ENCODE assay signal across 37 cellular contexts in the genomic region with DNA sequence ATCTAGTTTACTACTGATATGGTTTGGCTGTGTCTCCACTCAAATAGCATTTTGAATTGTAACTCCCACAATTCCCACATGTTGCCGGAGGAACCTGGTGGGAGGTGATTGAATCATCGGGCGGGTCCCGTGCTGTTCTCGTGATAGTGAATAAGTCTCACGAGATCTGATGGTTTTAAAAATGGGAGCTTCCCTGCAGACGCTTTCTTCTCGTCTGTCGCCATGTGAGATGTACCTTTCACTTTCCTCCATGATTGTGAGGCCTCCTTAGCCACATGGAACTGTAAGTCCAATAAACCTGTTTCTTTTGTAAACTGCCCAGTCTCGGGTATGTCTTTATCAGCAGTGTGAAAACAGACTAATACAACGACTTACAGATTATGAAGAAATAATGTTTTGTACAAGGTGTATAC. TPM values are rescaled to one million over a fixed set of nuclear protein-coding genes. Genes with fewer than 3 reads are reported as not detected.
A peak's percentile ranks its signal among the peaks of the same experiment; 100 is the strongest.
DNase-seq lines count a peak whose midpoint lies in the region; ATAC-seq and TF ChIP-seq lines count a peak whose summit lies in the region.
"Had no signal": no experiment of that assay in that cellular context is flagged by ENCODE, and none has a peak within 500 bp of the region (broad histone marks: within the 10 kb centered on the region; RNA-seq: fewer than 3 reads in every experiment).

No MANE protein-coding gene starts in this region.

- no peak for TF ChIP-seq CTCF in esophagus muscularis mucosa (IDR thresholded peaks at IDR 0.05)

- no peaks in the 10 kb centered on the region for H3K4me1 ChIP-seq in esophagus muscularis mucosa
- H3K4me1 ChIP-seq: colonic mucosa, foreskin keratinocyte, heart right ventricle, sigmoid colon, stomach, thyroid gland had no signal

- no peaks in the 10 kb centered on the region for H3K27me3 ChIP-seq in esophagus muscularis mucosa
- H3K27me3 ChIP-seq: colonic mucosa, heart right ventricle, neutrophil, sigmoid colon, stomach, thyroid gland had no signal

- H3K27ac ChIP-seq in esophagus muscularis mucosa (replicated peaks in 1 of 4), result no peak overlapping the region
- H3K27ac ChIP-seq: colonic mucosa, foreskin keratinocyte, heart right ventricle, neutrophil, sigmoid colon, SK-N-MC, stomach, thyroid gland had no signal

- in situ Hi-C loops in SK-MEL-5 (cut with HindIII; ENCODE audit: low pct_unique_long_range_greater_than_20kb, low sequenced_read_pairs), result no loop called here

- no peak overlapping the region for H3K4me3 ChIP-seq in esophagus muscularis mucosa
- H3K4me3 ChIP-seq: colonic mucosa, sigmoid colon, SK-N-MC, stomach, thyroid gland had no signal

- intact Hi-C loops in esophagus muscularis mucosa (cut with DNase I), result no loop called here

- H3K9me3 ChIP-seq in esophagus muscularis mucosa, result no peaks in the 10 kb centered on the region
- H3K9me3 ChIP-seq: colonic mucosa, neutrophil, sigmoid colon, stomach, thyroid gland had no signal

- no peak for ATAC-seq in GM19463 (IDR thresholded peaks at IDR 0.05; ENCODE audit: unreplicated experiment)
- ATAC-seq: activated CD4-positive, CD25-positive, alpha-beta regulatory T cell treated with anti-CD3 and anti-CD28 coated beads, Interleukin-2, amount 50 U/mL, for 24 hours; activated naive CD8-positive, alpha-beta T cell treated with anti-CD3 and anti-CD28 coated beads, Interleukin-2, amount 50 U/mL, for 24 hours; activated T-cell treated with anti-CD3 and anti-CD28 coated beads, Interleukin-2, amount 50 U/mL, for 72 hours; effector memory CD8-positive, alpha-beta T cell; foreskin keratinocyte; heart right ventricle had no signal

- TF ChIP-seq POLR2A in esophagus muscularis mucosa (IDR thresholded peaks at IDR 0.05; ENCODE audit: low read depth), result no peak

- 86% methylated on average over 11 of the region's 11 CpGs for WGBS in esophagus muscularis mucosa

- peak; percentile 18 for DNase-seq in DMS79 treated with DMSO at 0.1 percent for 48 hours (lab: John Stamatoyannopoulos, UW)
- DNase-seq in NCI-H2227 (lab: John Stamatoyannopoulos, UW; ENCODE audit: unreplicated experiment), result peak; percentile 86
- peak; percentile 74 for DNase-seq in SK-MEL-5 (ENCODE audit: low read depth, low spot score)
- DNase-seq in inferior parietal cortex (ENCODE audit: extremely low spot score), result peak; percentile 49
- no peak for DNase-seq in GM19240 (ENCODE audit: insufficient read length, low spot score)
- no peak for DNase-seq in esophagus muscularis mucosa (ENCODE audit: extremely low spot score)
- DNase-seq: activated CD4-positive, alpha-beta T cell treated with anti-CD3 and anti-CD28 coated beads, Interleukin-2, amount 50 U/mL, for 48 hours; activated naive CD8-positive, alpha-beta T cell treated with anti-CD3 and anti-CD28 coated beads, Interleukin-2, amount 50 U/mL, for 24 hours; activated T-cell treated with anti-CD3 and anti-CD28 coated beads, Interleukin-2, amount 50 U/mL, for 72 hours; colonic mucosa; DMS153; effector memory CD8-positive, alpha-beta T cell; foreskin keratinocyte; heart right ventricle; midbrain; naive B cell; NCI-H1092; NCI-H1930; NCI-H226; NCI-H774; sigmoid colon; stimulated activated CD4-positive, alpha-beta T cell treated with anti-CD3 and anti-CD28 coated beads, Interleukin-12 subunit alpha, Interleukin-12 subunit beta, amount 100 ng/mL, for 4 hours; stimulated activated CD4-positive, alpha-beta T cell treated with anti-CD3 and anti-CD28 coated beads, Interleukin-2, amount 100 ng/mL, for 48 hours; stomach; thyroid gland had no signal

- no peaks in the 10 kb centered on the region for H3K36me3 ChIP-seq in esophagus muscularis mucosa
- H3K36me3 ChIP-seq: colonic mucosa, heart right ventricle, neutrophil, sigmoid colon, stomach, thyroid gland had no signal

- TF ChIP-seq EP300 in esophagus muscularis mucosa (IDR thresholded peaks at IDR 0.05), result no peak

RNA-seq across cellular contexts. Expression of a gene that starts 35.6 kb away (rescaled TPM):
- not detected in 2 replicates for total RNA-seq in SK-MEL-5 (2014; rRNA removed; shearing (Covaris generic))
- polyA plus RNA-seq in SK-MEL-5 (2015; cell fraction: cytosol; rRNA removed), result not detected in 2 replicates
- not detected in 2 replicates for polyA plus RNA-seq in SK-MEL-5 (2015; cell fraction: nucleus; rRNA removed)
- not detected for total RNA-seq in esophagus muscularis mucosa
- total RNA-seq: activated T-cell treated with anti-CD3 and anti-CD28 coated beads, Interleukin-2, amount 50 U/mL, for 72 hours; astrocyte; cardiac septum; colonic mucosa; epithelial cell of proximal tubule; foreskin keratinocyte; G401; heart right ventricle; kidney epithelial cell; lower leg skin; posterior vena cava; sigmoid colon; stomach; thyroid gland had no signal
- polyA plus RNA-seq: BJ, foreskin keratinocyte, heart right ventricle, sigmoid colon, stomach had no signal

Comparison
In these comparisons a context has a peak if more than half of its experiments do, and no peak if none do; other contexts are left out.
1. DNase-seq: peak in DMS79 treated with DMSO at 0.1 percent for 48 hours (single experiment), NCI-H2227 (single experiment), SK-MEL-5 (single experiment) and inferior parietal cortex (single experiment); none in GM19240 (single experiment) and esophagus muscularis mucosa (single experiment).